In the genomic region with DNA sequence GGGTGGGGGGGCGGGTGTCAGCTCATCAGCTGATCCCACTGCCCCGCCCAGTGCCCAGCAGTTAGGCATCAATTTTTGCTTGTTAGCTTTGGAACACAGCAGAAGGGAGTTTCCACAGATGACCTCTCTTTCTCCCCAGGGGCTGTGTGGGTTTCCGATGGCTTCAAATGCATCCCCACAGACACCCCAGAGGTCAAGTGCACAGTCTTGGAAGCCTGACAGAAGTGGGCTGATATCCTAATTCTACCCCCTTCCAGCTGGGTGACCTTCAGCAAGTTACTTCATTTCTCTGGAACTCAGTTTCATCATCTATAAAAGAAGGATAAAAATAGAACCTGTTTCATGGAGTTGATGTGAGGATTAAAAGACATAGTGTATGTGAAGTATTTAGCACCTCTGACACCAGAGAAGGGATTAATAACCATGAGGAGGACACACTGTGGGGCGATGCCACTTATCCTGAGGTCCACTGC, we compare ENCODE assay signal across 1 cellular context.
TF ChIP-seq lines count a peak whose summit lies in the region.

No MANE protein-coding gene starts in this region.

TF ChIP-seq in GM12878, 131 proteins besides CTCF, POLR2A, EP300 and RAD21 (continued from another document and continues in another):
- TF ChIP-seq, protein P1, sequence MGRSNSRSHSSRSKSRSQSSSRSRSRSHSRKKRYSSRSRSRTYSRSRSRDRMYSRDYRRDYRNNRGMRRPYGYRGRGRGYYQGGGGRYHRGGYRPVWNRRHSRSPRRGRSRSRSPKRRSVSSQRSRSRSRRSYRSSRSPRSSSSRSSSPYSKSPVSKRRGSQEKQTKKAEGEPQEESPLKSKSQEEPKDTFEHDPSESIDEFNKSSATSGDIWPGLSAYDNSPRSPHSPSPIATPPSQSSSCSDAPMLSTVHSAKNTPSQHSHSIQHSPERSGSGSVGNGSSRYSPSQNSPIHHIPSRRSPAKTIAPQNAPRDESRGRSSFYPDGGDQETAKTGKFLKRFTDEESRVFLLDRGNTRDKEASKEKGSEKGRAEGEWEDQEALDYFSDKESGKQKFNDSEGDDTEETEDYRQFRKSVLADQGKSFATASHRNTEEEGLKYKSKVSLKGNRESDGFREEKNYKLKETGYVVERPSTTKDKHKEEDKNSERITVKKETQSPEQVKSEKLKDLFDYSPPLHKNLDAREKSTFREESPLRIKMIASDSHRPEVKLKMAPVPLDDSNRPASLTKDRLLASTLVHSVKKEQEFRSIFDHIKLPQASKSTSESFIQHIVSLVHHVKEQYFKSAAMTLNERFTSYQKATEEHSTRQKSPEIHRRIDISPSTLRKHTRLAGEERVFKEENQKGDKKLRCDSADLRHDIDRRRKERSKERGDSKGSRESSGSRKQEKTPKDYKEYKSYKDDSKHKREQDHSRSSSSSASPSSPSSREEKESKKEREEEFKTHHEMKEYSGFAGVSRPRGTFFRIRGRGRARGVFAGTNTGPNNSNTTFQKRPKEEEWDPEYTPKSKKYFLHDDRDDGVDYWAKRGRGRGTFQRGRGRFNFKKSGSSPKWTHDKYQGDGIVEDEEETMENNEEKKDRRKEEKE (IDR thresholded peaks at IDR 0.05): no peak
- TF ChIP-seq ATF7 (IDR thresholded peaks at IDR 0.05; ENCODE audit: low read depth) (peak; percentile 46), SP1 (IDR thresholded peaks at IDR 0.05; ENCODE audit: low read depth, low read length) (peak; percentile 57), KAT2A (conservative IDR thresholded peaks at IDR 0.05; ENCODE audit: control insufficient read depth, low read depth, low read length) (no peak), NFXL1 (IDR thresholded peaks at IDR 0.05; ENCODE audit: borderline replicate concordance) (no peak), HDGF (IDR thresholded peaks at IDR 0.05) (no peak), MEF2B (IDR thresholded peaks at IDR 0.05; ENCODE audit: partially characterized antibody, poor library complexity, severe bottlenecking) (peak; percentile 96), NBN (IDR thresholded peaks at IDR 0.05) (no peak), ZNF622 (IDR thresholded peaks at IDR 0.05) (no peak), EED (IDR thresholded peaks at IDR 0.05; ENCODE audit: low read depth) (peak; percentile 85), RELB (IDR thresholded peaks at IDR 0.05; ENCODE audit: low read depth) (peak; percentile 88), PKNOX1 (IDR thresholded peaks at IDR 0.05) (no peak), NKRF (conservative IDR thresholded peaks at IDR 0.05) (no peak; the same call in 1 of the 2 replicates), TAF1 (IDR thresholded peaks at IDR 0.05; ENCODE audit: borderline replicate concordance, low read depth, low read length) (no peak), IKZF1 (conservative IDR thresholded peaks at IDR 0.05) (peak; percentile 92), NR2C2 (IDR thresholded peaks at IDR 0.05; ENCODE audit: borderline replicate concordance, control insufficient read depth, insufficient read length, low read depth) (no peak), JUNB (IDR thresholded peaks at IDR 0.05) (0 out of 2 replicates have a peak, but pooled peaks have one; percentile 16), SMAD5 (IDR thresholded peaks at IDR 0.05; ENCODE audit: low read depth) (no peak), JUND (IDR thresholded peaks at IDR 0.05; ENCODE audit: low read depth, low read length) (no peak), PAX5 (IDR thresholded peaks at IDR 0.05; ENCODE audit: borderline replicate concordance, low read depth, low read length) (peak; percentile 84; the same call in 1 of the 2 replicates), RCOR1 (conservative IDR thresholded peaks at IDR 0.05; ENCODE audit: low read depth, low read length) (0 out of 2 replicates have a peak, but pooled peaks have one; percentile 59), GATAD2B (conservative IDR thresholded peaks at IDR 0.05; ENCODE audit: low read depth) (peak; percentile 70; the same call in 1 of the 2 replicates), WRNIP1 (IDR thresholded peaks at IDR 0.05; ENCODE audit: borderline replicate concordance, low read depth, low read length) (no peak), TCF12 (IDR thresholded peaks at IDR 0.05; ENCODE audit: low read depth, low read length) (peak; percentile 80), MXI1 (IDR thresholded peaks at IDR 0.05; ENCODE audit: low read depth, low read length) (no peak), NFIC (IDR thresholded peaks at IDR 0.05; ENCODE audit: low read depth, low read length) (peak; percentile 50; the same call in 1 of the 2 replicates), BHLHE40 (IDR thresholded peaks at IDR 0.05; ENCODE audit: borderline replicate concordance in 1 of 2, low read depth in 2 of 2, low read length in 1 of 2) (peak; percentile 31 to 50; a peak in 2 of 4 replicates), STAT3 (IDR thresholded peaks at IDR 0.05; ENCODE audit: low read depth, low read length) (0 out of 2 replicates have a peak, but pooled peaks have one; percentile 31), SREBF1 (IDR thresholded peaks at IDR 0.05; ENCODE audit: low read length) (no peak), ETV6 (conservative IDR thresholded peaks at IDR 0.05 in 1 of 2, IDR thresholded peaks at IDR 0.05 in 1 of 2; ENCODE audit: borderline replicate concordance in 1 of 2, low read depth in 1 of 2) (0 out of 4 replicates have a peak, but pooled peaks of 1 of the 2 experiments have one; percentile 17), ZNF24 (IDR thresholded peaks at IDR 0.05) (no peak), SREBF2 (IDR thresholded peaks at IDR 0.05; ENCODE audit: low read length) (no peak), ZNF687 (IDR thresholded peaks at IDR 0.05) (0 out of 2 replicates have a peak, but pooled peaks have one; percentile 73), FOS (IDR thresholded peaks at IDR 0.05; ENCODE audit: borderline replicate concordance, extremely low read depth, insufficient read length) (no peak), RAD51 (IDR thresholded peaks at IDR 0.05) (peak; percentile 32; the same call in 1 of the 2 replicates), CHD2 (IDR thresholded peaks at IDR 0.05; ENCODE audit: borderline replicate concordance, low read depth, low read length) (peak; percentile 63; the same call in 1 of the 2 replicates), MTA3 (IDR thresholded peaks at IDR 0.05; ENCODE audit: borderline replicate concordance, low read length) (no peak), EZH2 (IDR thresholded peaks at IDR 0.05; ENCODE audit: borderline replicate concordance, control insufficient read depth, low read depth, low read length) (no peak), RUNX3 (IDR thresholded peaks at IDR 0.05; ENCODE audit: low read length) (peak; percentile 88), YBX1 (IDR thresholded peaks at IDR 0.05) (no peak)
- TF ChIP-seq, protein P2, sequence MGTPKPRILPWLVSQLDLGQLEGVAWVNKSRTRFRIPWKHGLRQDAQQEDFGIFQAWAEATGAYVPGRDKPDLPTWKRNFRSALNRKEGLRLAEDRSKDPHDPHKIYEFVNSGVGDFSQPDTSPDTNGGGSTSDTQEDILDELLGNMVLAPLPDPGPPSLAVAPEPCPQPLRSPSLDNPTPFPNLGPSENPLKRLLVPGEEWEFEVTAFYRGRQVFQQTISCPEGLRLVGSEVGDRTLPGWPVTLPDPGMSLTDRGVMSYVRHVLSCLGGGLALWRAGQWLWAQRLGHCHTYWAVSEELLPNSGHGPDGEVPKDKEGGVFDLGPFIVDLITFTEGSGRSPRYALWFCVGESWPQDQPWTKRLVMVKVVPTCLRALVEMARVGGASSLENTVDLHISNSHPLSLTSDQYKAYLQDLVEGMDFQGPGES (IDR thresholded peaks at IDR 0.05): no peak
- TF ChIP-seq, protein P3, sequence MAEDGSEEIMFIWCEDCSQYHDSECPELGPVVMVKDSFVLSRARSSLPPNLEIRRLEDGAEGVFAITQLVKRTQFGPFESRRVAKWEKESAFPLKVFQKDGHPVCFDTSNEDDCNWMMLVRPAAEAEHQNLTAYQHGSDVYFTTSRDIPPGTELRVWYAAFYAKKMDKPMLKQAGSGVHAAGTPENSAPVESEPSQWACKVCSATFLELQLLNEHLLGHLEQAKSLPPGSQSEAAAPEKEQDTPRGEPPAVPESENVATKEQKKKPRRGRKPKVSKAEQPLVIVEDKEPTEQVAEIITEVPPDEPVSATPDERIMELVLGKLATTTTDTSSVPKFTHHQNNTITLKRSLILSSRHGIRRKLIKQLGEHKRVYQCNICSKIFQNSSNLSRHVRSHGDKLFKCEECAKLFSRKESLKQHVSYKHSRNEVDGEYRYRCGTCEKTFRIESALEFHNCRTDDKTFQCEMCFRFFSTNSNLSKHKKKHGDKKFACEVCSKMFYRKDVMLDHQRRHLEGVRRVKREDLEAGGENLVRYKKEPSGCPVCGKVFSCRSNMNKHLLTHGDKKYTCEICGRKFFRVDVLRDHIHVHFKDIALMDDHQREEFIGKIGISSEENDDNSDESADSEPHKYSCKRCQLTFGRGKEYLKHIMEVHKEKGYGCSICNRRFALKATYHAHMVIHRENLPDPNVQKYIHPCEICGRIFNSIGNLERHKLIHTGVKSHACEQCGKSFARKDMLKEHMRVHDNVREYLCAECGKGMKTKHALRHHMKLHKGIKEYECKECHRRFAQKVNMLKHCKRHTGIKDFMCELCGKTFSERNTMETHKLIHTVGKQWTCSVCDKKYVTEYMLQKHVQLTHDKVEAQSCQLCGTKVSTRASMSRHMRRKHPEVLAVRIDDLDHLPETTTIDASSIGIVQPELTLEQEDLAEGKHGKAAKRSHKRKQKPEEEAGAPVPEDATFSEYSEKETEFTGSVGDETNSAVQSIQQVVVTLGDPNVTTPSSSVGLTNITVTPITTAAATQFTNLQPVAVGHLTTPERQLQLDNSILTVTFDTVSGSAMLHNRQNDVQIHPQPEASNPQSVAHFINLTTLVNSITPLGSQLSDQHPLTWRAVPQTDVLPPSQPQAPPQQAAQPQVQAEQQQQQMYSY (CRISPR knock-in tag; IDR thresholded peaks at IDR 0.05): no peak
- TF ChIP-seq, protein P4, sequence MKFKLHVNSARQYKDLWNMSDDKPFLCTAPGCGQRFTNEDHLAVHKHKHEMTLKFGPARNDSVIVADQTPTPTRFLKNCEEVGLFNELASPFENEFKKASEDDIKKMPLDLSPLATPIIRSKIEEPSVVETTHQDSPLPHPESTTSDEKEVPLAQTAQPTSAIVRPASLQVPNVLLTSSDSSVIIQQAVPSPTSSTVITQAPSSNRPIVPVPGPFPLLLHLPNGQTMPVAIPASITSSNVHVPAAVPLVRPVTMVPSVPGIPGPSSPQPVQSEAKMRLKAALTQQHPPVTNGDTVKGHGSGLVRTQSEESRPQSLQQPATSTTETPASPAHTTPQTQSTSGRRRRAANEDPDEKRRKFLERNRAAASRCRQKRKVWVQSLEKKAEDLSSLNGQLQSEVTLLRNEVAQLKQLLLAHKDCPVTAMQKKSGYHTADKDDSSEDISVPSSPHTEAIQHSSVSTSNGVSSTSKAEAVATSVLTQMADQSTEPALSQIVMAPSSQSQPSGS (IDR thresholded peaks at IDR 0.05; ENCODE audit: low read length): peak; percentile 46; the same call in 1 of the 2 replicates
